ENCODE assay signal across 8 cellular contexts in the genomic region with DNA sequence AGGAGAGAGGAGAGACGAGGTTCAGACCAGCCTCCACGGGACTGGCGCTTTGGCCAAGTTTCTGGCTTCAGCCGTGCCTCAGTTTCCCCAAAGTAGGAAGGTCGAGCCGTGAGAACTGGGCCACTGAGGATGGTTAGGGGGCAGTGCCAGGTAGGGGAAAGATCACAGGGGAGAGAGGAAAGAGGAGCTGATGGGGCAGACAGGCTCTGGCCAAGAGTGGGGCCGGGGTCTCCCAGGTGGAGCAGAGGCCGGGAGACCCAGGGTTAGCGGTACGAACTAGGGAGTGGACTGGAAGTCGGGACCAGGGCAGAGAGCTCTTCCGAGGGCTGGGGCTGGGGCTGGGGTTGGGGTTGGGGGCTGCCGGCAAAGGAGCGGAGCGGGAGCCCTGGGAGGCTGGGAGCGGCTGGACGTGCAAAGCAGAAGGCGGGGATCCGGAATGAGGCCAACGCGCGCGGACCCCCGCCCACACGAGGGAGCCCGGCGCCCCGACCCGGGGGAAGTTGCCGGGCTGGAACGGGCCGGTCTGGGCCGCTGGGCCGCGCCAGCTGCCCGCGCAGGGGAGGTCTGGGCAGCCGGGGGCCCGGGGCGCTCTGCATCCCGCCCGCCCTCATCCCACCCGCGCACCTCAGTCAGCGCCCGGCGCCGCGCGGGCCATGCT. TPM values are rescaled to one million over a fixed set of nuclear protein-coding genes. Genes with fewer than 3 reads are reported as not detected.
A peak's percentile ranks its signal among the peaks of the same experiment; 100 is the strongest.
DNase-seq lines count a peak whose midpoint lies in the region; ATAC-seq and TF ChIP-seq lines count a peak whose summit lies in the region.

No MANE protein-coding gene starts in this region.

- H3K4me1 ChIP-seq in mucosa of descending colon (ENCODE audit: low read depth) = peaks cover 8% of the 10 kb centered on the region

- H3K36me3 ChIP-seq in KOPT-K1 (ENCODE audit: insufficient read depth, low read length) (peaks cover 13% of the 10 kb centered on the region; the same call in 1 of the 2 replicates), mucosa of descending colon (ENCODE audit: low read depth) (no peaks in the 10 kb centered on the region)

- no peak for DNase-seq in choroid plexus epithelial cell (ENCODE audit: low read depth)
- peak; percentile 27 to 73 (median 62) for DNase-seq in mucosa of descending colon
- no peak for DNase-seq in HCEC 1CT

- peak; percentile 15 for ATAC-seq in GM18519 (IDR thresholded peaks at IDR 0.05; ENCODE audit: low FRiP score, unreplicated experiment)
- no peak for ATAC-seq in mucosa of descending colon
- ATAC-seq in GM19023 (IDR thresholded peaks at IDR 0.05; ENCODE audit: unreplicated experiment) = no peak
- no peak for ATAC-seq in HG03159 (IDR thresholded peaks at IDR 0.05; ENCODE audit: unreplicated experiment)
- no peak for ATAC-seq in GM19395 (IDR thresholded peaks at IDR 0.05; ENCODE audit: unreplicated experiment)

- no peaks in the 10 kb centered on the region for H3K9me3 ChIP-seq in KOPT-K1 (ENCODE audit: insufficient read depth, low read length, poor library complexity, severe bottlenecking)
- no peaks in the 10 kb centered on the region for H3K9me3 ChIP-seq in mucosa of descending colon

- intact Hi-C loops in mucosa of descending colon (cut with DNase I, micrococcal nuclease) = no loop called here

- peak overlapping the region; percentile 74 for H3K27ac ChIP-seq in KOPT-K1 (ENCODE audit: low read depth, low read length, poor library complexity, severe bottlenecking)

- H3K4me3 ChIP-seq in choroid plexus epithelial cell (ENCODE audit: low read depth, low read length) (peak overlapping the region; percentile 77), mucosa of descending colon (peak overlapping the region; percentile 51)

- TF ChIP-seq CTCF in choroid plexus epithelial cell (conservative IDR thresholded peaks at IDR 0.05; ENCODE audit: low read depth, low read length) = no peak
- TF ChIP-seq CTCF in mucosa of descending colon (IDR thresholded peaks at IDR 0.05) = no peak

RNA-seq across cellular contexts. Expression of gene ST3GAL2, which starts 0.4 kb away (rescaled TPM):
- total RNA-seq in mucosa of descending colon = 10 to 100 TPM in 1 of 3 donors, 1 to 10 TPM in 2; 4.2 to 22.4 (median 9.5) TPM

RNA-seq across cellular contexts. Expression of gene FCSK, which starts 15.9 kb away (rescaled TPM):
- total RNA-seq in mucosa of descending colon = 10 to 100 TPM; 30.1 to 47.4 (median 33.0) TPM

Comparison
In these comparisons a context has a peak if more than half of its experiments do, and no peak if none do; other contexts are left out.
1. DNase-seq: peak in mucosa of descending colon (3 of 3); none in choroid plexus epithelial cell (single experiment) and HCEC 1CT (single experiment).